ENCODE assay signal across 17 cellular contexts in the genomic region with DNA sequence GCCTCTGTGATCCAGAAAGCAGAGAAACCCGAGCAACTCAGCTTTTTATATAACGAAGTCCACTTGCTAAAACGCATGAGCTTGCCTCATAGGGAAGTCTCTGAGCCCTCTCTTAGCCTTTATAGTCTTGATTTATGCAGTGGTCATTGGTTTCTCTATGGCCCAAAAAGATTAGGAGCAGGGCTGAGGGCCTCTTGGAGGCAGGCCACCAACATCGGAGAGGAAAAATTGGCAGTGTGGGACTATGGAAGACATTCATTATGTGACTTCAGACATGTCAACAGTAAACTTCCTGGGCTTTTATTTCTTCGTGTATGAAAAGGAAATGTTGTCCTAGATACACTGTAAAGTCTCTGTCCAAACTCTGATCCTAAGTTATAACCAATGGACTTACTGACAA. TPM values are rescaled to one million over a fixed set of nuclear protein-coding genes. Genes with fewer than 3 reads are reported as not detected.
A peak's percentile ranks its signal among the peaks of the same experiment; 100 is the strongest.
DNase-seq lines count a peak whose midpoint lies in the region; ATAC-seq, FAIRE-seq and TF ChIP-seq lines count a peak whose summit lies in the region.
"Had no signal": no experiment of that assay in that cellular context is flagged by ENCODE, and none has a peak within 500 bp of the region (broad histone marks: within the 10 kb centered on the region; RNA-seq: fewer than 3 reads in every experiment).

No MANE protein-coding gene starts in this region.

- no peak for TF ChIP-seq POLR2A in GM12878 (IDR thresholded peaks at IDR 0.05; ENCODE audit: low read depth, low read length)

- no peaks in the 10 kb centered on the region for H3K9me3 Mint-ChIP-seq in naive thymus-derived CD8-positive, alpha-beta T cell
- H3K9me3 Mint-ChIP-seq: activated CD4-positive, alpha-beta memory T cell treated with anti-CD3 and anti-CD28 coated beads, Interleukin-2, amount 10 ng/mL, durations not matched to agents 7 days and 5 days had no signal

- TF ChIP-seq RAD21 in GM12878 (IDR thresholded peaks at IDR 0.05; ENCODE audit: insufficient read depth, low read depth, low read length), result no peak

- no peak for ATAC-seq in GM12878
- ATAC-seq in naive thymus-derived CD8-positive, alpha-beta T cell, result no peak
- ATAC-seq: mucosa of descending colon had no signal

- intact Hi-C loops in GM12878 (cut with micrococcal nuclease; ENCODE audit: unreplicated experiment), result no loop called here

- no peak overlapping the region for H3K4me3 ChIP-seq in BLaER1 treated with 17β-estradiol and CSF1 and Interleukin-3, amounts not matched to agents 10 nM and 100 nM
- H3K4me3 ChIP-seq in HUES64 (ENCODE audit: low read length) (no peak overlapping the region), GM12878 (no peak overlapping the region)
- H3K4me3 ChIP-seq: mucosa of descending colon, prostate gland had no signal

- peaks cover 46 to 94% (median 88%) of the 10 kb centered on the region in 4 donors for H3K4me1 Mint-ChIP-seq in naive thymus-derived CD8-positive, alpha-beta T cell

- peaks cover 0 to 6% (median 0%) of the 10 kb centered on the region in 11 experiments; a peak in 3 of 22 replicates for H3K9me3 ChIP-seq in BLaER1 treated with 17β-estradiol and CSF1 and Interleukin-3, amounts not matched to agents 10 nM and 100 nM (replicated peaks in 1 of 11)
- H3K9me3 ChIP-seq in HUES64 (ENCODE audit: insufficient read depth, low read depth, low read length), result no peaks in the 10 kb centered on the region
- no peaks in the 10 kb centered on the region for H3K9me3 ChIP-seq in GM12878 (replicated peaks; ENCODE audit: control insufficient read depth, insufficient read depth, low read length)
- H3K9me3 ChIP-seq: mucosa of descending colon, prostate gland had no signal

- DNase-seq in GM12878 (ENCODE audit: low read depth, low spot score) (no peak), NCI-H345 (lab: John Stamatoyannopoulos, UW) (no peak), ureter (ENCODE audit: low spot score) (no peak)
- DNase-seq in naive thymus-derived CD8-positive, alpha-beta T cell, result no peak
- no peak for DNase-seq in stimulated activated naive CD4-positive, alpha-beta T cell treated with Interleukin-2 at 50 U/mL for 16 hours (lab: John Stamatoyannopoulos, UW)
- no peak for DNase-seq in activated naive CD4-positive, alpha-beta T cell (lab: John Stamatoyannopoulos, UW)
- DNase-seq: activated CD4-positive, alpha-beta memory T cell treated with anti-CD3 and anti-CD28 coated beads, Interleukin-2, amount 10 ng/mL, durations not matched to agents 7 days and 5 days; AML-193; caudate nucleus; hypothalamus; Karpas-422; mucosa of descending colon; Right ventricle myocardium superior; T1000 had no signal

- BruUV-seq in GM12878 (replicated peaks; lab: Mats Ljungman, UMichigan), result TSS peak; percentile 3

- peaks cover 32 to 95% (median 41%) of the 10 kb centered on the region in 10 experiments for H3K4me1 ChIP-seq in BLaER1 treated with 17β-estradiol and CSF1 and Interleukin-3, amounts not matched to agents 10 nM and 100 nM
- H3K4me1 ChIP-seq in HUES64 (ENCODE audit: insufficient read depth, low read length) (peaks cover 26% of the 10 kb centered on the region), GM12878 (ENCODE audit: control insufficient read depth, insufficient read depth, low read length) (peaks cover 42% of the 10 kb centered on the region)

- peaks cover 20 to 43% (median 26%) of the 10 kb centered on the region in 11 experiments; a peak in 18 of 22 replicates for H3K36me3 ChIP-seq in BLaER1 treated with 17β-estradiol and CSF1 and Interleukin-3, amounts not matched to agents 10 nM and 100 nM
- no peaks in the 10 kb centered on the region for H3K36me3 ChIP-seq in HUES64 (ENCODE audit: insufficient read depth, low read length)
- peaks cover 0 to 14% of the 10 kb centered on the region in 2 experiments; a peak in 1 of 4 replicates for H3K36me3 ChIP-seq in GM12878 (ENCODE audit: control insufficient read depth in 2 of 2, insufficient read depth in 2 of 2, low read length in 1 of 2)
- H3K36me3 ChIP-seq: prostate gland had no signal

- peak overlapping the region in 9 of 10 donors; percentile 19 to 62 (median 40) for H3K4me3 Mint-ChIP-seq in naive thymus-derived CD8-positive, alpha-beta T cell
- H3K4me3 Mint-ChIP-seq: activated CD4-positive, alpha-beta memory T cell treated with anti-CD3 and anti-CD28 coated beads, Interleukin-2, amount 10 ng/mL, durations not matched to agents 7 days and 5 days had no signal

- H3K36me3 Mint-ChIP-seq in naive thymus-derived CD8-positive, alpha-beta T cell, result peaks cover 0 to 28% (median 16%) of the 10 kb centered on the region in 3 donors

- H3K27ac Mint-ChIP-seq in naive thymus-derived CD8-positive, alpha-beta T cell, result peak overlapping the region in 8 of 10 donors; percentile 27 to 67 (median 46)
- H3K27ac Mint-ChIP-seq: activated CD4-positive, alpha-beta memory T cell treated with anti-CD3 and anti-CD28 coated beads, Interleukin-2, amount 10 ng/mL, durations not matched to agents 7 days and 5 days had no signal

- H4K20me1 ChIP-seq in BLaER1 treated with 17β-estradiol and CSF1 and Interleukin-3, amounts not matched to agents 10 nM and 100 nM, result peaks cover 0 to 100% (median 28%) of the 10 kb centered on the region in 11 experiments; a peak in 13 of 22 replicates
- no peaks in the 10 kb centered on the region; the same call in 1 of the 2 replicates for H4K20me1 ChIP-seq in GM12878 (ENCODE audit: control insufficient read depth, insufficient read depth)

- 95% methylated on average over 5 of the region's 5 CpGs for WGBS in HUES64
- WGBS in GM12878 (ENCODE audit: insufficient coverage, insufficient replicate concordance, low lambda C conversion rate, missing lambda C conversion rate), result 65% methylated on average over 5 of the region's 5 CpGs

- TF ChIP-seq CTCF in GM12878 (IDR thresholded peaks at IDR 0.05 in 2 of 3, conservative IDR thresholded peaks at IDR 0.05 in 1 of 3; ENCODE audit: control insufficient read depth in 2 of 3, extremely low read depth in 1 of 3, insufficient read depth in 1 of 3, low read depth in 3 of 3, low read length in 3 of 3), result no peak

- peak overlapping the region in 5 of 11 experiments; percentile 2 to 56 (median 30); a peak in 7 of 22 replicates for H3K27ac ChIP-seq in BLaER1 treated with 17β-estradiol and CSF1 and Interleukin-3, amounts not matched to agents 10 nM and 100 nM
- H3K27ac ChIP-seq in HUES64 (ENCODE audit: low read depth, low read length) (0 out of 2 replicates have a peak overlapping the region, but pooled peaks have one; percentile 15), GM12878 (ENCODE audit: control insufficient read depth, insufficient read depth) (peak overlapping the region; percentile 14; the same call in 1 of the 2 replicates)
- H3K27ac ChIP-seq: prostate gland had no signal

- no peak for FAIRE-seq in GM12878 (lab: Jason Lieb, UNC)

- no peaks in the 10 kb centered on the region for H3K27me3 ChIP-seq in BLaER1 treated with 17β-estradiol and CSF1 and Interleukin-3, amounts not matched to agents 10 nM and 100 nM
- H3K27me3 ChIP-seq in HUES64 (ENCODE audit: insufficient read depth, low read length), result no peaks in the 10 kb centered on the region
- no peaks in the 10 kb centered on the region for H3K27me3 ChIP-seq in GM12878 (replicated peaks in 1 of 2; ENCODE audit: control insufficient read depth in 2 of 2, insufficient read depth in 2 of 2, low read length in 1 of 2)

- H3K9ac ChIP-seq in BLaER1 treated with 17β-estradiol and CSF1 and Interleukin-3, amounts not matched to agents 10 nM and 100 nM, result no peak overlapping the region
- H3K9ac ChIP-seq in HUES64 (ENCODE audit: low read depth, low read length) (no peak overlapping the region), GM12878 (ENCODE audit: control insufficient read depth, insufficient read depth, low read length) (no peak overlapping the region)

- RAD21 ChIA-PET in GM12878 (lab: Charles Lee; ENCODE audit: unreplicated experiment), result interaction anchor here (0.9 to 6.3 kb wide), 7 partner anchors 8 to 73 kb away, joined by 3 to 58 read pairs (median 4); no protein-coding TSS in a partner anchor

- in situ Hi-C loops in GM12878 (cut with MboI), result no loop called here

- no peak overlapping the region for H2AFZ ChIP-seq in GM12878 (ENCODE audit: control insufficient read depth, low read depth, low read length)

- POLR2A ChIA-PET in GM12878 (lab: Charles Lee), result interaction anchor here (0.5 to 3.3 kb wide), 6 partner anchors 9 to 140 kb away, joined by 3 to 26 read pairs (median 4); no protein-coding TSS in a partner anchor
- POLR2A ChIA-PET in naive thymus-derived CD8-positive, alpha-beta T cell (lab: Charles Lee), result interaction anchor here (0.6 to 2.4 kb wide), 3 partner anchors 9 to 101 kb away, joined by 3 to 10 read pairs (median 9); no protein-coding TSS in a partner anchor

- no peak for TF ChIP-seq EP300 in GM12878 (IDR thresholded peaks at IDR 0.05; ENCODE audit: borderline replicate concordance in 1 of 2, control insufficient read depth in 1 of 2, low read depth in 2 of 2, low read length in 2 of 2)

- H3K79me2 ChIP-seq in GM12878 (ENCODE audit: control insufficient read depth, insufficient read depth, low read length), result peaks cover 81% of the 10 kb centered on the region

- peak overlapping the region; percentile 16 to 76 (median 44); a peak in 19 of 22 replicates for H3K4me2 ChIP-seq in BLaER1 treated with 17β-estradiol and CSF1 and Interleukin-3, amounts not matched to agents 10 nM and 100 nM
- peak overlapping the region; percentile 57 for H3K4me2 ChIP-seq in GM12878 (ENCODE audit: control insufficient read depth, insufficient read depth)

- CTCF ChIA-PET in GM12878 (lab: Yijun Ruan, JAX), result interaction anchor here (0.9 to 5.1 kb wide), 9 partner anchors 9 to 200 kb away, joined by 3 to 48 read pairs (median 4); partner anchors contain the start of gene RPS27L

- SMC1A ChIA-PET in GM12878 (lab: Charles Lee; ENCODE audit: uncharacterized antibody, unreplicated experiment), result interaction anchor here (0.9 to 5.7 kb wide), 9 partner anchors 8 to 76 kb away, joined by 3 to 80 read pairs (median 5); no protein-coding TSS in a partner anchor

- H3K27me3 Mint-ChIP-seq in naive thymus-derived CD8-positive, alpha-beta T cell, result no peaks in the 10 kb centered on the region
- H3K27me3 Mint-ChIP-seq: activated CD4-positive, alpha-beta memory T cell treated with anti-CD3 and anti-CD28 coated beads, Interleukin-2, amount 10 ng/mL, durations not matched to agents 7 days and 5 days had no signal

RNA-seq across cellular contexts. Expression of gene RAB8B, which starts 13.5 kb away (rescaled TPM):
- 19.6 TPM for polyA plus RNA-seq in HUES64 (2013, experiment 1 of 2)
- polyA plus RNA-seq in HUES64 (2013, experiment 2 of 2), result 24.9 TPM
- total RNA-seq in GM12878 (2013; cell fraction: nucleolus; rRNA removed), result 40.8 and 42.3 TPM in 2 replicates
- total RNA-seq in GM12878 (2014; rRNA removed) (52.0 and 71.2 TPM in 2 replicates), GM12878 (2014; rRNA removed; fragmentation: Illumina TruSeq; extraction: Trizol) (98.5 and 104 TPM in 2 replicates), GM12878 (2021) (71.7 and 73.1 TPM in 2 replicates), ureter (54.1 TPM)
- polyA plus RNA-seq in GM12878 (2011; ENCODE audit: low read depth), result 23.3 TPM
- polyA plus RNA-seq in GM12878 (2011; rRNA removed) (76.0 and 120 TPM in 2 replicates), GM12878 (2014; fragmentation: Illumina TruSeq; extraction: Trizol) (76.4 and 123 TPM in 2 replicates), GM12878 (2014; fragmentation: Nextera tagmentation; extraction: Ambion mirVana) (10 to 100 TPM; 17.8 to 26.0 TPM), GM12878 (2014; rRNA removed) (49.0 and 53.4 TPM in 2 replicates), GM12878 (2016; fragmentation: Nextera tagmentation; extraction: Ambion mirVana) (10 to 100 TPM; 64.0 to 66.3 TPM)
- polyA plus RNA-seq in GM12878 (2011; cell fraction: cytosol; rRNA removed), result 25.1 and 48.1 TPM in 2 replicates
- polyA plus RNA-seq in GM12878 (2011; cell fraction: nucleus; rRNA removed), result 32.8 and 39.5 TPM in 2 replicates
- polyA plus RNA-seq in GM12878 (2012), result 47.5 and 47.8 TPM in 2 replicates
- polyA minus RNA-seq in GM12878 (2011; rRNA and poly(A)+ RNA removed), result 71.1 and 79.5 TPM in 2 replicates
- polyA minus RNA-seq in GM12878 (2011; cell fraction: cytosol; rRNA and poly(A)+ RNA removed), result 107 and 133 TPM in 2 replicates
- polyA minus RNA-seq in GM12878 (2011; cell fraction: nucleus; rRNA and poly(A)+ RNA removed), result 11.1 and 13.0 TPM in 2 replicates
- 10 to 100 TPM; 78.4 to 79.6 TPM for total RNA-seq in naive thymus-derived CD8-positive, alpha-beta T cell
- 10 to 100 TPM; 35.1 to 40.7 (median 35.3) TPM for polyA plus RNA-seq in naive thymus-derived CD8-positive, alpha-beta T cell

RNA-seq across cellular contexts. Expression of gene RPS27L, which starts 45.6 kb away (rescaled TPM):
- 152 TPM for polyA plus RNA-seq in HUES64 (2013, experiment 1 of 2)
- polyA plus RNA-seq in HUES64 (2013, experiment 2 of 2), result 151 TPM
- total RNA-seq in GM12878 (2013; cell fraction: nucleolus; rRNA removed), result 60.8 and 66.7 TPM in 2 replicates
- total RNA-seq in GM12878 (2014; rRNA removed) (141 and 166 TPM in 2 replicates), GM12878 (2014; rRNA removed; fragmentation: Illumina TruSeq; extraction: Trizol) (169 and 170 TPM in 2 replicates), GM12878 (2021) (144 and 145 TPM in 2 replicates), ureter (111 TPM)
- polyA plus RNA-seq in GM12878 (2011; ENCODE audit: low read depth), result 70.4 TPM
- polyA plus RNA-seq in GM12878 (2011; rRNA removed) (265 and 363 TPM in 2 replicates), GM12878 (2014; fragmentation: Illumina TruSeq; extraction: Trizol) (133 and 151 TPM in 2 replicates), GM12878 (2014; fragmentation: Nextera tagmentation; extraction: Ambion mirVana) (100 to 1,000 TPM; 468 to 596 TPM), GM12878 (2014; rRNA removed) (157 and 175 TPM in 2 replicates), GM12878 (2016; fragmentation: Nextera tagmentation; extraction: Ambion mirVana) (100 to 1,000 TPM; 968 to 970 TPM)
- 107 and 134 TPM in 2 replicates for polyA plus RNA-seq in GM12878 (2011; cell fraction: cytosol; rRNA removed)
- polyA plus RNA-seq in GM12878 (2011; cell fraction: nucleus; rRNA removed), result 65.9 and 76.8 TPM in 2 replicates
- 162 and 187 TPM in 2 replicates for polyA plus RNA-seq in GM12878 (2012)
- polyA minus RNA-seq in GM12878 (2011; rRNA and poly(A)+ RNA removed), result 31.7 and 43.2 TPM in 2 replicates
- 19.0 and 24.1 TPM in 2 replicates for polyA minus RNA-seq in GM12878 (2011; cell fraction: cytosol; rRNA and poly(A)+ RNA removed)
- polyA minus RNA-seq in GM12878 (2011; cell fraction: nucleus; rRNA and poly(A)+ RNA removed), result 21.6 and 30.4 TPM in 2 replicates
- total RNA-seq in naive thymus-derived CD8-positive, alpha-beta T cell, result 100 to 1,000 TPM; 139 to 142 TPM
- polyA plus RNA-seq in naive thymus-derived CD8-positive, alpha-beta T cell, result 100 to 1,000 TPM; 143 to 221 (median 206) TPM
